Comparison of ENCODE assay signal across 1 cellular context in the genomic region with DNA sequence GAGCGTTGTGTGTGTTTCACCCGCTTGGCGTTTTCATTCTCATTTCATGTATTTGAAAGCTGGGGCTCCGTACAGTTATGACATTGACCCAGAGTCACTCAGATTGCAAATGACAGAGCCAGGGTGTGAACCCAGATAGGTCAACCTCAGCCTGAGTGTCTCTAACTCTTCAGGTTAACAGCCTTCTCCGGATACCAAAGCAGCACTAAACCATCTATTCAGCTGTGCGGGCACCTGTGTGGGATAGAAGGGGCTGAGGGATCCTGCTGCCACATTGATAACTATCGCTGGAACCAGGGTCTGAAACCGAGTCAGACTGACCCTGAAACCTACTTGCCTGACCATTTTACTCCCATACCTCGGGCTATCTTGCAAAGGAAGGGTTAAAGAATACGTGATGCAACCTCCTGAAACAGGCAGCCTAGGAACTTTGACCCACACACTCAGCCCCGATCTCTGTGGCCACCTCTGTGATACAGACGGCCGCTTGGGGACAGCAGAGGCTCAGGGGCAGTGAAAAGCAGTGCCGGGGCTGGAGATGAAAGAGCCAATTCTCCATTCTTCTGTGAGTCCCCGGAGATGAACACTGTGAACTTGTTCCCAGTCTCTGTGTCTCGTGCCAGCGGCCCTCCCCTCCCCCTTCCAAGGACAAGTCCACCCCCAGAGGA.
TF ChIP-seq lines count a peak whose summit lies in the region.

No MANE protein-coding gene starts in this region.

TF ChIP-seq in HepG2, 621 proteins besides CTCF, POLR2A, EP300 and RAD21 (continued from another document and continues in another):
- TF ChIP-seq, protein P1, sequence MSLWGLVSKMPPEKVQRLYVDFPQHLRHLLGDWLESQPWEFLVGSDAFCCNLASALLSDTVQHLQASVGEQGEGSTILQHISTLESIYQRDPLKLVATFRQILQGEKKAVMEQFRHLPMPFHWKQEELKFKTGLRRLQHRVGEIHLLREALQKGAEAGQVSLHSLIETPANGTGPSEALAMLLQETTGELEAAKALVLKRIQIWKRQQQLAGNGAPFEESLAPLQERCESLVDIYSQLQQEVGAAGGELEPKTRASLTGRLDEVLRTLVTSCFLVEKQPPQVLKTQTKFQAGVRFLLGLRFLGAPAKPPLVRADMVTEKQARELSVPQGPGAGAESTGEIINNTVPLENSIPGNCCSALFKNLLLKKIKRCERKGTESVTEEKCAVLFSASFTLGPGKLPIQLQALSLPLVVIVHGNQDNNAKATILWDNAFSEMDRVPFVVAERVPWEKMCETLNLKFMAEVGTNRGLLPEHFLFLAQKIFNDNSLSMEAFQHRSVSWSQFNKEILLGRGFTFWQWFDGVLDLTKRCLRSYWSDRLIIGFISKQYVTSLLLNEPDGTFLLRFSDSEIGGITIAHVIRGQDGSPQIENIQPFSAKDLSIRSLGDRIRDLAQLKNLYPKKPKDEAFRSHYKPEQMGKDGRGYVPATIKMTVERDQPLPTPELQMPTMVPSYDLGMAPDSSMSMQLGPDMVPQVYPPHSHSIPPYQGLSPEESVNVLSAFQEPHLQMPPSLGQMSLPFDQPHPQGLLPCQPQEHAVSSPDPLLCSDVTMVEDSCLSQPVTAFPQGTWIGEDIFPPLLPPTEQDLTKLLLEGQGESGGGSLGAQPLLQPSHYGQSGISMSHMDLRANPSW (CRISPR knock-in tag; IDR thresholded peaks at IDR 0.05; ENCODE audit: borderline replicate concordance) = 0 out of 2 replicates have a peak, but pooled peaks have one; percentile 27
- TF ChIP-seq DNMT3B (CRISPR knock-in tag; conservative IDR thresholded peaks at IDR 0.05) (no peak), SRSF9 (IDR thresholded peaks at IDR 0.05; ENCODE audit: borderline replicate concordance, insufficient read depth, low read depth, low read length, poor library complexity, severe bottlenecking) (no peak), SNAPC4 (CRISPR knock-in tag; IDR thresholded peaks at IDR 0.05) (no peak), ZC3H4 (CRISPR knock-in tag; IDR thresholded peaks at IDR 0.05; ENCODE audit: borderline replicate concordance) (no peak), ZNF124 (CRISPR knock-in tag; IDR thresholded peaks at IDR 0.05) (peak; percentile 97), POLR2AphosphoS2 (IDR thresholded peaks at IDR 0.05; ENCODE audit: low read depth, low read length) (no peak), HNF4A (CRISPR knock-in tag; IDR thresholded peaks at IDR 0.05) (peak; percentile 99), ZNF609 (CRISPR knock-in tag; IDR thresholded peaks at IDR 0.05; ENCODE audit: borderline replicate concordance) (peak; percentile 65; the same call in 1 of the 2 replicates), ZNF616 (CRISPR knock-in tag; IDR thresholded peaks at IDR 0.05; ENCODE audit: low read depth) (0 out of 2 replicates have a peak, but pooled peaks have one; percentile 64), AGO2 (optimal IDR thresholded peaks at IDR 0.05; ENCODE audit: low read depth, low read length) (no peak), FOXK2 (IDR thresholded peaks at IDR 0.05) (no peak), ZNF512 (CRISPR knock-in tag; IDR thresholded peaks at IDR 0.05) (0 out of 2 replicates have a peak, but pooled peaks have one; percentile 35), ZNF460 (CRISPR knock-in tag; IDR thresholded peaks at IDR 0.05; ENCODE audit: borderline replicate concordance) (peak; percentile 40; the same call in 1 of the 2 replicates), CREM (IDR thresholded peaks at IDR 0.05) (peak; percentile 41; the same call in 1 of the 2 replicates), CREM (CRISPR knock-in tag; IDR thresholded peaks at IDR 0.05) (no peak), EEA1 (CRISPR knock-in tag; IDR thresholded peaks at IDR 0.05; ENCODE audit: borderline replicate concordance) (no peak; the same call in 1 of the 2 replicates), ZBTB7B (CRISPR knock-in tag; IDR thresholded peaks at IDR 0.05) (peak; percentile 76), ATAD3A (CRISPR knock-in tag; IDR thresholded peaks at IDR 0.05) (no peak), ZNF703 (CRISPR knock-in tag; IDR thresholded peaks at IDR 0.05; ENCODE audit: borderline replicate concordance) (no peak), NPAS2 (CRISPR knock-in tag; IDR thresholded peaks at IDR 0.05; ENCODE audit: borderline replicate concordance) (no peak), ZNF383 (CRISPR knock-in tag; IDR thresholded peaks at IDR 0.05; ENCODE audit: borderline replicate concordance) (no peak), ZNF570 (CRISPR knock-in tag; IDR thresholded peaks at IDR 0.05; ENCODE audit: borderline replicate concordance) (no peak), ZFYVE20 (CRISPR knock-in tag; IDR thresholded peaks at IDR 0.05; ENCODE audit: borderline replicate concordance, low read depth) (no peak)
- TF ChIP-seq, protein P2, sequence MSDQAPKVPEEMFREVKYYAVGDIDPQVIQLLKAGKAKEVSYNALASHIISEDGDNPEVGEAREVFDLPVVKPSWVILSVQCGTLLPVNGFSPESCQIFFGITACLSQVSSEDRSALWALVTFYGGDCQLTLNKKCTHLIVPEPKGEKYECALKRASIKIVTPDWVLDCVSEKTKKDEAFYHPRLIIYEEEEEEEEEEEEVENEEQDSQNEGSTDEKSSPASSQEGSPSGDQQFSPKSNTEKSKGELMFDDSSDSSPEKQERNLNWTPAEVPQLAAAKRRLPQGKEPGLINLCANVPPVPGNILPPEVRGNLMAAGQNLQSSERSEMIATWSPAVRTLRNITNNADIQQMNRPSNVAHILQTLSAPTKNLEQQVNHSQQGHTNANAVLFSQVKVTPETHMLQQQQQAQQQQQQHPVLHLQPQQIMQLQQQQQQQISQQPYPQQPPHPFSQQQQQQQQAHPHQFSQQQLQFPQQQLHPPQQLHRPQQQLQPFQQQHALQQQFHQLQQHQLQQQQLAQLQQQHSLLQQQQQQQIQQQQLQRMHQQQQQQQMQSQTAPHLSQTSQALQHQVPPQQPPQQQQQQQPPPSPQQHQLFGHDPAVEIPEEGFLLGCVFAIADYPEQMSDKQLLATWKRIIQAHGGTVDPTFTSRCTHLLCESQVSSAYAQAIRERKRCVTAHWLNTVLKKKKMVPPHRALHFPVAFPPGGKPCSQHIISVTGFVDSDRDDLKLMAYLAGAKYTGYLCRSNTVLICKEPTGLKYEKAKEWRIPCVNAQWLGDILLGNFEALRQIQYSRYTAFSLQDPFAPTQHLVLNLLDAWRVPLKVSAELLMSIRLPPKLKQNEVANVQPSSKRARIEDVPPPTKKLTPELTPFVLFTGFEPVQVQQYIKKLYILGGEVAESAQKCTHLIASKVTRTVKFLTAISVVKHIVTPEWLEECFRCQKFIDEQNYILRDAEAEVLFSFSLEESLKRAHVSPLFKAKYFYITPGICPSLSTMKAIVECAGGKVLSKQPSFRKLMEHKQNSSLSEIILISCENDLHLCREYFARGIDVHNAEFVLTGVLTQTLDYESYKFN (CRISPR knock-in tag; conservative IDR thresholded peaks at IDR 0.05) = peak; percentile 63
- TF ChIP-seq, protein P3, sequence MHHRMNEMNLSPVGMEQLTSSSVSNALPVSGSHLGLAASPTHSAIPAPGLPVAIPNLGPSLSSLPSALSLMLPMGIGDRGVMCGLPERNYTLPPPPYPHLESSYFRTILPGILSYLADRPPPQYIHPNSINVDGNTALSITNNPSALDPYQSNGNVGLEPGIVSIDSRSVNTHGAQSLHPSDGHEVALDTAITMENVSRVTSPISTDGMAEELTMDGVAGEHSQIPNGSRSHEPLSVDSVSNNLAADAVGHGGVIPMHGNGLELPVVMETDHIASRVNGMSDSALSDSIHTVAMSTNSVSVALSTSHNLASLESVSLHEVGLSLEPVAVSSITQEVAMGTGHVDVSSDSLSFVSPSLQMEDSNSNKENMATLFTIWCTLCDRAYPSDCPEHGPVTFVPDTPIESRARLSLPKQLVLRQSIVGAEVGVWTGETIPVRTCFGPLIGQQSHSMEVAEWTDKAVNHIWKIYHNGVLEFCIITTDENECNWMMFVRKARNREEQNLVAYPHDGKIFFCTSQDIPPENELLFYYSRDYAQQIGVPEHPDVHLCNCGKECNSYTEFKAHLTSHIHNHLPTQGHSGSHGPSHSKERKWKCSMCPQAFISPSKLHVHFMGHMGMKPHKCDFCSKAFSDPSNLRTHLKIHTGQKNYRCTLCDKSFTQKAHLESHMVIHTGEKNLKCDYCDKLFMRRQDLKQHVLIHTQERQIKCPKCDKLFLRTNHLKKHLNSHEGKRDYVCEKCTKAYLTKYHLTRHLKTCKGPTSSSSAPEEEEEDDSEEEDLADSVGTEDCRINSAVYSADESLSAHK (CRISPR knock-in tag; IDR thresholded peaks at IDR 0.05; ENCODE audit: borderline replicate concordance) = no peak
